30 cellular contexts compared by ENCODE assay signal in the genomic region with DNA sequence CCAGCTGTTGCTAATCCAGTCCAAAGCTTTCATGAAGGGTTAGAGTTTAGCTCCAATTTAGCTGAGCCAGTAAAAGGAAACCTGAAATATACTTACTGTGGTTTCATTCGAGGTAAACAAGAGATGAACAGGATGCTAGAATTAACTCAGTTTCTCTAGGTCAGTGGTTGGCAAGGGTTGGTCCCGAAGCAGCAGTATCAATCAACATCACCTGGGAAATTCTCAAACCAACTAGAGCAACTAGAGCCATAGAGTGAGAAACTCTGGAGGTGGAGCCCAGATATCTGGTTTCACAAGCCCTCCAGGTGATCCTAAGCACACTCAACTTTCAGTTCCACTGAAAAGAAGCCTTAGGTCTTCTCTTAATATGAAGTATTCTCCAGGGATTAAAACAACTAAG.
"Had no signal": no experiment of that assay in that cellular context is flagged by ENCODE, and none has a peak within 500 bp of the region (broad histone marks: within the 10 kb centered on the region; RNA-seq: fewer than 3 reads in every experiment).

No MANE protein-coding gene starts in this region.

- H3K27ac Mint-ChIP-seq: activated CD4-positive, alpha-beta memory T cell treated with anti-CD3 and anti-CD28 coated beads, Interleukin-2, amount 10 ng/mL, durations not matched to agents 7 days and 5 days; activated CD4-positive, alpha-beta T cell treated with anti-CD3 and anti-CD28 coated beads, Interleukin-2, amount 10 ng/mL, durations not matched to agents 7 days and 5 days; activated naive CD8-positive, alpha-beta T cell; activated T-helper 17 cell treated with anti-CD3 and anti-CD28 coated beads, Interleukin-2, amount 50 U/mL, for 72 hours; dendritic cell treated with granulocyte-macrophage colony-stimulating factor and Interleukin-4, amounts not matched to agents 40 ng/mL and 50 ng/mL, for 4 days; WTC11 had no signal

- H3K4me3 ChIP-seq: coronary artery, dorsolateral prefrontal cortex, esophagus muscularis mucosa, gastrocnemius medialis, heart right ventricle, hepatocyte had no signal

- H3K4me2 ChIP-seq: hepatocyte had no signal

- H3K27ac ChIP-seq: brain microvascular endothelial cell, coronary artery, dorsolateral prefrontal cortex, esophagus muscularis mucosa, foreskin keratinocyte, gastrocnemius medialis, heart right ventricle, hepatocyte, VCaP had no signal

- H2AFZ ChIP-seq: hepatocyte had no signal

- ATAC-seq: activated T-cell treated with anti-CD3 and anti-CD28 coated beads, Interleukin-2, amount 50 U/mL, for 4 hours; activated T-helper 17 cell treated with anti-CD3 and anti-CD28 coated beads, Interleukin-2, amount 50 U/mL, for 72 hours; foreskin keratinocyte; gastrocnemius medialis; heart right ventricle; WTC11 had no signal

- H3K4me1 Mint-ChIP-seq: activated CD4-positive, alpha-beta memory T cell treated with anti-CD3 and anti-CD28 coated beads, Interleukin-2, amount 10 ng/mL, durations not matched to agents 7 days and 5 days; activated CD4-positive, alpha-beta T cell treated with anti-CD3 and anti-CD28 coated beads, Interleukin-2, amount 10 ng/mL, durations not matched to agents 7 days and 5 days; activated T-helper 17 cell treated with anti-CD3 and anti-CD28 coated beads, Interleukin-2, amount 50 U/mL, for 72 hours; central memory CD8-positive, alpha-beta T cell; WTC11 had no signal

- H3K36me3 Mint-ChIP-seq: activated naive CD8-positive, alpha-beta T cell; WTC11 had no signal

- H3K4me1 ChIP-seq: esophagus muscularis mucosa, foreskin keratinocyte, gastrocnemius medialis, heart right ventricle had no signal

- H3K4me3 Mint-ChIP-seq: activated CD4-positive, alpha-beta memory T cell treated with anti-CD3 and anti-CD28 coated beads, Interleukin-2, amount 10 ng/mL, durations not matched to agents 7 days and 5 days; activated CD4-positive, alpha-beta T cell treated with anti-CD3 and anti-CD28 coated beads, Interleukin-2, amount 10 ng/mL, durations not matched to agents 7 days and 5 days; activated naive CD8-positive, alpha-beta T cell; activated T-cell treated with anti-CD3 and anti-CD28 coated beads, Interleukin-2, amount 50 U/mL, for 4 hours; activated T-helper 17 cell treated with anti-CD3 and anti-CD28 coated beads, Interleukin-2, amount 50 U/mL, for 72 hours; central memory CD8-positive, alpha-beta T cell; dendritic cell treated with granulocyte-macrophage colony-stimulating factor and Interleukin-4, amounts not matched to agents 40 ng/mL and 50 ng/mL, for 4 days; WTC11 had no signal

- H3K27me3 Mint-ChIP-seq: activated CD4-positive, alpha-beta memory T cell treated with anti-CD3 and anti-CD28 coated beads, Interleukin-2, amount 10 ng/mL, durations not matched to agents 7 days and 5 days; activated CD4-positive, alpha-beta T cell treated with anti-CD3 and anti-CD28 coated beads, Interleukin-2, amount 10 ng/mL, durations not matched to agents 7 days and 5 days; activated naive CD8-positive, alpha-beta T cell; activated T-helper 17 cell treated with anti-CD3 and anti-CD28 coated beads, Interleukin-2, amount 50 U/mL, for 72 hours; central memory CD8-positive, alpha-beta T cell; dendritic cell treated with granulocyte-macrophage colony-stimulating factor and Interleukin-4, amounts not matched to agents 40 ng/mL and 50 ng/mL, for 4 days had no signal

- DNase-seq: activated CD4-positive, alpha-beta memory T cell treated with anti-CD3 and anti-CD28 coated beads, Interleukin-2, amount 10 ng/mL, durations not matched to agents 7 days and 5 days; activated CD4-positive, alpha-beta T cell treated with anti-CD3 and anti-CD28 coated beads for 1 hour; activated CD4-positive, alpha-beta T cell treated with anti-CD3 and anti-CD28 coated beads for 4 hours; activated CD4-positive, alpha-beta T cell treated with anti-CD3 and anti-CD28 coated beads, Interleukin-2, amount 10 ng/mL, durations not matched to agents 7 days and 5 days; activated CD4-positive, alpha-beta T cell treated with anti-CD3 and anti-CD28 coated beads, Interleukin-2, amount 50 U/mL, for 4 hours; activated effector memory CD4-positive, alpha-beta T cell treated with Interleukin-2 at 50 U/mL for 16 hours; activated gamma-delta T cell treated with Interleukin-2 at 50 U/mL for 16 hours; activated naive CD4-positive, alpha-beta T cell treated with anti-CD3 and anti-CD28 coated beads, Interleukin-2, amount 50 U/mL, for 16 hours; activated naive CD4-positive, alpha-beta T cell treated with Interleukin-2 at 50 U/mL for 16 hours; activated T-cell treated with anti-CD3 and anti-CD28 coated beads, Interleukin-2, amount 50 U/mL, for 4 hours; amniotic stem cell; anterior cingulate cortex; brain microvascular endothelial cell; dorsolateral prefrontal cortex; effector memory CD4-positive, alpha-beta T cell; erythroblast; foreskin keratinocyte; gastrocnemius medialis; glutamatergic neuron; heart right ventricle; T-helper 2 cell had no signal

- H3K79me2 ChIP-seq: hepatocyte had no signal

- H3K9me3 Mint-ChIP-seq: WTC11 had no signal

- H3K9me3 ChIP-seq: esophagus muscularis mucosa, gastrocnemius medialis had no signal

- H3K27me3 ChIP-seq: brain microvascular endothelial cell, dorsolateral prefrontal cortex, esophagus muscularis mucosa, foreskin keratinocyte, gastrocnemius medialis, heart right ventricle, hepatocyte had no signal

- H3K36me3 ChIP-seq: brain microvascular endothelial cell, esophagus muscularis mucosa, gastrocnemius medialis, heart right ventricle had no signal
